Comparison of ENCODE assay signal across 29 cellular contexts in genomic region chr19:31427857-31428256, GRCh38.
"Had no signal": no experiment of that assay in that cellular context is flagged by ENCODE, and none has a peak within 500 bp of the region (broad histone marks: within the 10 kb centered on the region; RNA-seq: fewer than 3 reads in every experiment).

No MANE protein-coding gene starts in this region.

- H3K9me3 Mint-ChIP-seq: activated naive CD8-positive, alpha-beta T cell treated with anti-CD3 and anti-CD28 coated beads, Interleukin-2, amount 10 ng/mL, durations not matched to agents 7 days and 5 days; brain; T-helper 1 cell treated with Interleukin-12 subunit alpha and Interleukin-12 subunit beta and Interleukin-4 antibody, amounts not matched to agents 30 μg/mL and 1 μg/mL, for 36 hours had no signal

- H3K4me1 ChIP-seq: ascending aorta had no signal

- H3K9me3 ChIP-seq: ascending aorta, MG63 had no signal

- H3K27me3 ChIP-seq: ascending aorta, MG63 had no signal

- H3K4me3 Mint-ChIP-seq: activated CD8-positive, alpha-beta T cell treated with anti-CD3 and anti-CD28 coated beads, Interleukin-2, amount 10 ng/mL, durations not matched to agents 7 days and 5 days; activated naive CD8-positive, alpha-beta T cell treated with anti-CD3 and anti-CD28 coated beads, Interleukin-2, amount 10 ng/mL, durations not matched to agents 7 days and 5 days; brain; T-helper 1 cell treated with Interleukin-12 subunit alpha and Interleukin-12 subunit beta and Interleukin-4 antibody, amounts not matched to agents 30 μg/mL and 1 μg/mL, for 36 hours; WTC11 had no signal

- H3K4me3 ChIP-seq: ascending aorta, cardiac muscle cell, MG63 had no signal

- H3K36me3 ChIP-seq: ascending aorta, cardiac muscle cell, MG63 had no signal

- DNase-seq: activated CD4-positive, alpha-beta T cell treated with anti-CD3 and anti-CD28 coated beads for 48 hours; activated CD4-positive, alpha-beta T cell treated with anti-CD3 and anti-CD28 coated beads, Interleukin-2, amount 50 U/mL, for 4 hours; activated CD4-positive, CD25-positive, alpha-beta regulatory T cell treated with anti-CD3 and anti-CD28 coated beads, Interleukin-2, amount 50 U/mL, for 72 hours; activated CD8-positive, alpha-beta memory T cell treated with anti-CD3 and anti-CD28 coated beads, Interleukin-2, amount 50 U/mL, for 48 hours; activated CD8-positive, alpha-beta T cell treated with anti-CD3 and anti-CD28 coated beads, Interleukin-2, amount 10 ng/mL, durations not matched to agents 7 days and 5 days; activated naive CD4-positive, alpha-beta T cell treated with anti-CD3 and anti-CD28 coated beads, Interleukin-2, amount 50 U/mL, for 16 hours; activated naive CD8-positive, alpha-beta T cell treated with anti-CD3 and anti-CD28 coated beads, Interleukin-2, amount 10 ng/mL, durations not matched to agents 7 days and 5 days; activated T-cell treated with anti-CD3 and anti-CD28 coated beads, Interleukin-2, amount 50 U/mL, for 1 hour; amniotic stem cell; MG63; MV-4-11; NCI-H1092 treated with DMSO at 0.1 percent for 48 hours; NCI-H1417 treated with DMSO at 0.1 percent for 48 hours; NCI-H1694; NCI-H2029; NCI-H2107; NCI-H2171 treated with DMSO at 0.1 percent for 48 hours; NCI-H226; NCI-H526; NK-92 treated with Interleukin-12 subunit alpha and Interleukin-12 subunit beta, amount 100 ng/mL, for 24 hours; OCI-M1; RPMI8226; SHP77 had no signal

- H3K27ac ChIP-seq: ascending aorta, cardiac muscle cell had no signal

- ATAC-seq: activated CD8-positive, alpha-beta T cell treated with anti-CD3 and anti-CD28 coated beads, Interleukin-2, amount 10 ng/mL, durations not matched to agents 7 days and 5 days; Panc1; WTC11 had no signal

- H3K27ac Mint-ChIP-seq: activated CD8-positive, alpha-beta T cell treated with anti-CD3 and anti-CD28 coated beads, Interleukin-2, amount 10 ng/mL, durations not matched to agents 7 days and 5 days; activated naive CD8-positive, alpha-beta T cell treated with anti-CD3 and anti-CD28 coated beads, Interleukin-2, amount 10 ng/mL, durations not matched to agents 7 days and 5 days; brain; T-helper 1 cell treated with Interleukin-12 subunit alpha and Interleukin-12 subunit beta and Interleukin-4 antibody, amounts not matched to agents 30 μg/mL and 1 μg/mL, for 36 hours; WTC11 had no signal

- H3K36me3 Mint-ChIP-seq: activated naive CD8-positive, alpha-beta T cell treated with anti-CD3 and anti-CD28 coated beads, Interleukin-2, amount 10 ng/mL, durations not matched to agents 7 days and 5 days; brain; WTC11 had no signal

- H3K4me1 Mint-ChIP-seq: activated naive CD8-positive, alpha-beta T cell treated with anti-CD3 and anti-CD28 coated beads, Interleukin-2, amount 10 ng/mL, durations not matched to agents 7 days and 5 days had no signal
